Comparison of ENCODE assay signal across 11 cellular contexts in genomic region chr1:31583082-31583994, GRCh38. TPM values are rescaled to one million over a fixed set of nuclear protein-coding genes. Genes with fewer than 3 reads are reported as not detected.
A peak's percentile ranks its signal among the peaks of the same experiment; 100 is the strongest.
DNase-seq lines count a peak whose midpoint lies in the region; ATAC-seq and TF ChIP-seq lines count a peak whose summit lies in the region.
"Had no signal": no experiment of that assay in that cellular context is flagged by ENCODE, and none has a peak within 500 bp of the region (broad histone marks: within the 10 kb centered on the region; RNA-seq: fewer than 3 reads in every experiment).

No MANE protein-coding gene starts in this region.

- no peaks in the 10 kb centered on the region for H4K20me1 ChIP-seq in GM23248 (ENCODE audit: insufficient read depth)

- 63% methylated on average over 16 of the region's 16 CpGs for WGBS in right cardiac atrium
- WGBS in GM23248 (ENCODE audit: low coverage in 1 of 2, low lambda C conversion rate in 2 of 2, missing lambda C conversion rate in 2 of 2), 2 experiments = 91 to 93% methylated on average over 16 of the region's 16 CpGs

- peaks cover 27% of the 10 kb centered on the region for H3K4me1 ChIP-seq in right cardiac atrium (ENCODE audit: control insufficient read depth, insufficient read depth, low read length)
- H3K4me1 ChIP-seq in parathyroid adenoma = no peaks in the 10 kb centered on the region
- peaks cover 60% of the 10 kb centered on the region for H3K4me1 ChIP-seq in vagina
- peaks cover 12% of the 10 kb centered on the region for H3K4me1 ChIP-seq in GM23248 (ENCODE audit: insufficient read depth)

- peaks cover 8% of the 10 kb centered on the region; the same call in 1 of the 2 replicates for H3F3A ChIP-seq in GM23248 (ENCODE audit: insufficient read depth)

- H2AFZ ChIP-seq in parathyroid adenoma (no peak overlapping the region), GM23248 (no peak overlapping the region)

- TF ChIP-seq POLR2A in vagina (IDR thresholded peaks at IDR 0.05) = no peak

- H3K9ac ChIP-seq in parathyroid adenoma (no peak overlapping the region), GM23248 (no peak overlapping the region)

- no peaks in the 10 kb centered on the region for H3K9me2 ChIP-seq in GM23248 (ENCODE audit: insufficient read depth)

- H3K79me2 ChIP-seq in parathyroid adenoma (no peaks in the 10 kb centered on the region), GM23248 (ENCODE audit: insufficient read depth) (no peaks in the 10 kb centered on the region)

- H3K4me3 ChIP-seq in right cardiac atrium (ENCODE audit: low read length) (no peak overlapping the region), parathyroid adenoma (ENCODE audit: low read depth, low read length) (no peak overlapping the region), vagina (peak overlapping the region in 1 of 2 donors; percentile 22), GM23248 (no peak overlapping the region)

- H3K27me3 ChIP-seq in right cardiac atrium (ENCODE audit: control insufficient read depth, insufficient read depth) (no peaks in the 10 kb centered on the region), parathyroid adenoma (ENCODE audit: control insufficient read depth, insufficient read depth, low read length) (no peaks in the 10 kb centered on the region), vagina (no peaks in the 10 kb centered on the region), GM23248 (replicated peaks; ENCODE audit: insufficient read depth) (no peaks in the 10 kb centered on the region)

- H3K27ac ChIP-seq in right cardiac atrium (ENCODE audit: low read length) (peak overlapping the region; percentile 81), parathyroid adenoma (peak overlapping the region; percentile 54), vagina (peak overlapping the region; percentile 80), GM23248 (no peak overlapping the region)

- H3K9me3 ChIP-seq in right cardiac atrium (ENCODE audit: control insufficient read depth, low read length) (no peaks in the 10 kb centered on the region), parathyroid adenoma (ENCODE audit: control insufficient read depth, low read length) (no peaks in the 10 kb centered on the region), vagina (no peaks in the 10 kb centered on the region), GM23248 (ENCODE audit: low read depth) (no peaks in the 10 kb centered on the region)

- H3K36me3 ChIP-seq in parathyroid adenoma (ENCODE audit: control insufficient read depth, insufficient read depth, low read length) (no peaks in the 10 kb centered on the region), vagina (peaks cover 0 to 10% of the 10 kb centered on the region in 2 donors), GM23248 (ENCODE audit: low read depth) (no peaks in the 10 kb centered on the region)

- H3K4me2 ChIP-seq in parathyroid adenoma (ENCODE audit: low read length) (peak overlapping the region; percentile 15), GM23248 (ENCODE audit: unreplicated experiment) (no peak overlapping the region)

- intact Hi-C loops in right cardiac atrium (cut with DNase I) = no loop called here
- intact Hi-C loops in vagina (cut with DNase I) = loop anchor here (10.0 kb wide), 1 partner anchor 121 kb away; the partner anchor contains the start of gene COL16A1

- in situ Hi-C loops in GM23248 (cut with MboI) = no loop called here

- TF ChIP-seq CTCF in parathyroid adenoma (IDR thresholded peaks at IDR 0.05) = no peak
- TF ChIP-seq CTCF in vagina (IDR thresholded peaks at IDR 0.05) = no peak

- peak; percentile 37 for DNase-seq in activated effector memory CD4-positive, alpha-beta T cell treated with anti-CD3 and anti-CD28 coated beads, Interleukin-2, amount 50 U/mL, for 16 hours
- no peak for DNase-seq in activated effector memory CD4-positive, alpha-beta T cell treated with Interleukin-2 at 50 U/mL for 16 hours
- peak in 1 of 3 donors; percentile 71 for DNase-seq in right cardiac atrium
- DNase-seq in vagina (ENCODE audit: extremely low spot score in 2 of 2) = no peak
- DNase-seq in DMS114 treated with DMSO at 0.1 percent for 48 hours (lab: John Stamatoyannopoulos, UW; ENCODE audit: unreplicated experiment) = no peak
- no peak for DNase-seq in GM23248
- no peak for DNase-seq in NCI-H1930 (lab: John Stamatoyannopoulos, UW)
- DNase-seq: H9, NCI-H187 treated with DMSO at 0.1 percent for 48 hours, occipital lobe had no signal

- ATAC-seq in right cardiac atrium = peak; percentile 1 to 2

RNA-seq across cellular contexts. Expression of gene TINAGL1, which starts 7.0 kb away (rescaled TPM):
- total RNA-seq in right cardiac atrium = 100 to 1,000 TPM in 3 of 4 donors, 10 to 100 TPM in 1; 94.7 to 141 (median 122) TPM
- polyA plus RNA-seq in right cardiac atrium = 186 TPM
- 142 TPM for total RNA-seq in vagina
- 3.5 and 4.7 TPM in 2 replicates for total RNA-seq in GM23248 (2014; rRNA removed; shearing (Covaris generic))
- 1.1 and 1.4 TPM in 2 replicates for polyA plus RNA-seq in GM23248 (2016; fragmentation: Nextera tagmentation; extraction: Ambion mirVana)

RNA-seq across cellular contexts. Expression of gene HCRTR1, which starts 34.2 kb away (rescaled TPM):
- under 1 TPM in 2 of 4 donors, not detected in 2; 0.14 to 0.37 TPM for total RNA-seq in right cardiac atrium
- polyA plus RNA-seq in right cardiac atrium = 0.18 TPM
- not detected for total RNA-seq in vagina
- total RNA-seq in GM23248 (2014; rRNA removed; shearing (Covaris generic)) = not detected in 2 replicates
- not detected in 2 replicates for polyA plus RNA-seq in GM23248 (2016; fragmentation: Nextera tagmentation; extraction: Ambion mirVana)
- total RNA-seq: H9 had no signal

Comparison
In these comparisons a context has a peak if more than half of its experiments do, and no peak if none do; other contexts are left out.
1. RNA of gene TINAGL1, which starts 7.0 kb away (total RNA-seq): 142 TPM in vagina (single experiment) and 94.7 to 141 TPM in right cardiac atrium; 3.5 to 4.7 TPM in GM23248; every median in the first group is over 10 times any median in the second.